ENCODE assay signal across 1 cellular context in the genomic region with DNA sequence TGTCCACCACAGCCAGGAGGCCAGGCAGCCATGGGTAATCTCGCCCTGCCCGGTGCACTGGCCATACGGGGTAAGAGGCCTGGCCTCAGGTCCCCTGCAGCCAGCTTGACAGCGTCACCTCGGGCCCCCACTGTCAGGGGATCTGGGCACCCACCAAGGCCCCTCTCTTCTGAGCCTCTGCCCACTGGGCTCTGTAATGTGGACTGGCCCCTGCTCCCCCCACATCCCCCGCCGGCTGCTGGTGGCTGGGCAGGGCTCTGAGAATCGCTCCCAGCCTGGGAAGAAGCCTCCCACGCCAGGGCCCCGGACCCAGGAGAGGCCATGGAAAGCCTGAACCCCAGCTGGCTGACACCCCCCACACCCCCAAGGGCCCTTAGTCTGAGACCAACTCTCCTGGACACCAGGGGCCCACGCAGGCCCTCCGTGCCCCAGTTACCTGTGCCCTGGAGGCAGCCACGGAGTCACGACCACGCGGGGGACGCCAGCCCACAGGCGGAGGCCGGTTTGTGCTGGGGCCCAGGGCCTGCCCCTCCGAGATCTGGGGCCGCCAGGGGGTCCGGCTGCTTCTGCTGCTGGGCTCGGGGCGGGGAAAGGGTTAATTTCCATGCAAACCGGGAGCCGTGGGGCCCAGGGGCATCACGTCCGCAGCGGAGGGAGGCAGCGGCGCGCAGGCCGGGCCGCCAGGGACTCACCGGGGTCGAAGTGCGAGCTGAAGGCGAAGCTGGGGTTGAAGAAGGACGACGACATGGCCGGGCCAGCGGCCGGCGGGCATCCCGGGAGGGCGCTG.
TF ChIP-seq lines count a peak whose summit lies in the region.

A gene (plus strand): TSS at position 262 of the 787 bp plus-strand sequence. CDS start 15,720 bp downstream, outside the sequence.

TF ChIP-seq in H1, 55 proteins besides CTCF, POLR2A, EP300 and RAD21:
- TF ChIP-seq, protein P1, sequence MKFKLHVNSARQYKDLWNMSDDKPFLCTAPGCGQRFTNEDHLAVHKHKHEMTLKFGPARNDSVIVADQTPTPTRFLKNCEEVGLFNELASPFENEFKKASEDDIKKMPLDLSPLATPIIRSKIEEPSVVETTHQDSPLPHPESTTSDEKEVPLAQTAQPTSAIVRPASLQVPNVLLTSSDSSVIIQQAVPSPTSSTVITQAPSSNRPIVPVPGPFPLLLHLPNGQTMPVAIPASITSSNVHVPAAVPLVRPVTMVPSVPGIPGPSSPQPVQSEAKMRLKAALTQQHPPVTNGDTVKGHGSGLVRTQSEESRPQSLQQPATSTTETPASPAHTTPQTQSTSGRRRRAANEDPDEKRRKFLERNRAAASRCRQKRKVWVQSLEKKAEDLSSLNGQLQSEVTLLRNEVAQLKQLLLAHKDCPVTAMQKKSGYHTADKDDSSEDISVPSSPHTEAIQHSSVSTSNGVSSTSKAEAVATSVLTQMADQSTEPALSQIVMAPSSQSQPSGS (IDR thresholded peaks at IDR 0.05; ENCODE audit: low read length), result no peak
- 0 out of 2 replicates have a peak, but pooled peaks have one; percentile 35 for TF ChIP-seq BACH1 (IDR thresholded peaks at IDR 0.05; ENCODE audit: low read length)
- TF ChIP-seq KDM4A (IDR thresholded peaks at IDR 0.05; ENCODE audit: low read depth, low read length, severe bottlenecking), result peak; percentile 44
- TF ChIP-seq, protein P2, sequence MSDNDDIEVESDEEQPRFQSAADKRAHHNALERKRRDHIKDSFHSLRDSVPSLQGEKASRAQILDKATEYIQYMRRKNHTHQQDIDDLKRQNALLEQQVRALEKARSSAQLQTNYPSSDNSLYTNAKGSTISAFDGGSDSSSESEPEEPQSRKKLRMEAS (IDR thresholded peaks at IDR 0.05), result 0 out of 2 replicates have a peak, but pooled peaks have one; percentile 42
- 0 out of 4 replicates have a peak, but pooled peaks of 1 of the 2 experiments have one; percentile 32 for TF ChIP-seq HDAC2 (IDR thresholded peaks at IDR 0.05; ENCODE audit: borderline replicate concordance in 1 of 2, low read depth in 2 of 2, low read length in 2 of 2)
- no peak for TF ChIP-seq BCL11A (IDR thresholded peaks at IDR 0.05; ENCODE audit: low read depth in 2 of 2, low read length in 2 of 2)
- TF ChIP-seq SP1 (IDR thresholded peaks at IDR 0.05; ENCODE audit: low read depth, low read length), result no peak
- TF ChIP-seq GABPA (IDR thresholded peaks at IDR 0.05; ENCODE audit: borderline replicate concordance, insufficient read depth, low read length), result peak; percentile 62; the same call in 1 of the 2 replicates
